In the genomic region with DNA sequence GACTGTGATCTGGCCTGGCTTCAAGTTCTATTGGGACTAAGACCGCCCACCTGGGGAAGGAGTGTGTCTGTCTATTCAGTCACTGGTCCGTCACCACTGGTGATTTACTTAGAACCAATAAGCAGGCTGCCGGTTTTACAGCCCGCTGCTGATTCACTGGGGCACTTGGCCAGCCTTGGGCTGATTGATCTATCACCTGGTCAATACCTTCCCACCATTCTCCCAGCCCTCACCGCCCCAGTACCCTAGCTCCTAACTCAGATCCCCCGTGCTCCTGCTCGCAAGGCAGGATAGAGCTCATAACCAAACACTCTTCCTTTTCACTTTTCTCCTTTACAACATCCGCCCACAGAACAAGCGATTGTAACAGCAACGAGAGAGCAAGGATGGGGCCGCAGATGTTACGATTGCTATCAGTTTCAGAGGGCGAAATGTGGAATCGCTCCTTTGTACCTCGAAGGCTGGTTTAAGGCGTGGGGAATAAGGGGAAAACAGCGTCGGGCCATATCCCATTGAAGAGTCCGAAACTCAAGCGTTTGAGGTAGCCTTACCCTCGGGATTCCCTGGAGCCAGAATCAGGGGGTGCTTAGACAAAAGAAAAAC, we compare ENCODE assay signal across 1 cellular context.
TF ChIP-seq lines count a peak whose summit lies in the region.

No MANE protein-coding gene starts in this region.

TF ChIP-seq in HepG2, 621 proteins besides CTCF, POLR2A, EP300 and RAD21 (continues in another document):
- peak; percentile 38; the same call in 1 of the 2 replicates for TF ChIP-seq ZBTB20 (CRISPR knock-in tag; IDR thresholded peaks at IDR 0.05; ENCODE audit: borderline replicate concordance, low read depth)
- TF ChIP-seq, protein P1, sequence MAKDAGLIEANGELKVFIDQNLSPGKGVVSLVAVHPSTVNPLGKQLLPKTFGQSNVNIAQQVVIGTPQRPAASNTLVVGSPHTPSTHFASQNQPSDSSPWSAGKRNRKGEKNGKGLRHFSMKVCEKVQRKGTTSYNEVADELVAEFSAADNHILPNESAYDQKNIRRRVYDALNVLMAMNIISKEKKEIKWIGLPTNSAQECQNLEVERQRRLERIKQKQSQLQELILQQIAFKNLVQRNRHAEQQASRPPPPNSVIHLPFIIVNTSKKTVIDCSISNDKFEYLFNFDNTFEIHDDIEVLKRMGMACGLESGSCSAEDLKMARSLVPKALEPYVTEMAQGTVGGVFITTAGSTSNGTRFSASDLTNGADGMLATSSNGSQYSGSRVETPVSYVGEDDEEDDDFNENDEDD (CRISPR knock-in tag; IDR thresholded peaks at IDR 0.05; ENCODE audit: borderline replicate concordance), result 0 out of 2 replicates have a peak, but pooled peaks have one; percentile 14
- no peak for TF ChIP-seq ZFP37 (CRISPR knock-in tag; IDR thresholded peaks at IDR 0.05; ENCODE audit: borderline replicate concordance)
- TF ChIP-seq, protein P2, sequence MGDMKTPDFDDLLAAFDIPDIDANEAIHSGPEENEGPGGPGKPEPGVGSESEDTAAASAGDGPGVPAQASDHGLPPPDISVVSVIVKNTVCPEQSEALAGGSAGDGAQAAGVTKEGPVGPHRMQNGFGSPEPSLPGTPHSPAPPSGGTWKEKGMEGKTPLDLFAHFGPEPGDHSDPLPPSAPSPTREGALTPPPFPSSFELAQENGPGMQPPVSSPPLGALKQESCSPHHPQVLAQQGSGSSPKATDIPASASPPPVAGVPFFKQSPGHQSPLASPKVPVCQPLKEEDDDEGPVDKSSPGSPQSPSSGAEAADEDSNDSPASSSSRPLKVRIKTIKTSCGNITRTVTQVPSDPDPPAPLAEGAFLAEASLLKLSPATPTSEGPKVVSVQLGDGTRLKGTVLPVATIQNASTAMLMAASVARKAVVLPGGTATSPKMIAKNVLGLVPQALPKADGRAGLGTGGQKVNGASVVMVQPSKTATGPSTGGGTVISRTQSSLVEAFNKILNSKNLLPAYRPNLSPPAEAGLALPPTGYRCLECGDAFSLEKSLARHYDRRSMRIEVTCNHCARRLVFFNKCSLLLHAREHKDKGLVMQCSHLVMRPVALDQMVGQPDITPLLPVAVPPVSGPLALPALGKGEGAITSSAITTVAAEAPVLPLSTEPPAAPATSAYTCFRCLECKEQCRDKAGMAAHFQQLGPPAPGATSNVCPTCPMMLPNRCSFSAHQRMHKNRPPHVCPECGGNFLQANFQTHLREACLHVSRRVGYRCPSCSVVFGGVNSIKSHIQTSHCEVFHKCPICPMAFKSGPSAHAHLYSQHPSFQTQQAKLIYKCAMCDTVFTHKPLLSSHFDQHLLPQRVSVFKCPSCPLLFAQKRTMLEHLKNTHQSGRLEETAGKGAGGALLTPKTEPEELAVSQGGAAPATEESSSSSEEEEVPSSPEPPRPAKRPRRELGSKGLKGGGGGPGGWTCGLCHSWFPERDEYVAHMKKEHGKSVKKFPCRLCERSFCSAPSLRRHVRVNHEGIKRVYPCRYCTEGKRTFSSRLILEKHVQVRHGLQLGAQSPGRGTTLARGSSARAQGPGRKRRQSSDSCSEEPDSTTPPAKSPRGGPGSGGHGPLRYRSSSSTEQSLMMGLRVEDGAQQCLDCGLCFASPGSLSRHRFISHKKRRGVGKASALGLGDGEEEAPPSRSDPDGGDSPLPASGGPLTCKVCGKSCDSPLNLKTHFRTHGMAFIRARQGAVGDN (CRISPR knock-in tag; IDR thresholded peaks at IDR 0.05), result no peak
- TF ChIP-seq SSRP1 (CRISPR knock-in tag; IDR thresholded peaks at IDR 0.05), result no peak
- no peak for TF ChIP-seq ZFP36L1 (CRISPR knock-in tag; IDR thresholded peaks at IDR 0.05)
- TF ChIP-seq HOXA7 (CRISPR knock-in tag; IDR thresholded peaks at IDR 0.05), result no peak
- no peak for TF ChIP-seq PAWR (CRISPR knock-in tag; IDR thresholded peaks at IDR 0.05; ENCODE audit: borderline replicate concordance)
- TF ChIP-seq, protein P3, sequence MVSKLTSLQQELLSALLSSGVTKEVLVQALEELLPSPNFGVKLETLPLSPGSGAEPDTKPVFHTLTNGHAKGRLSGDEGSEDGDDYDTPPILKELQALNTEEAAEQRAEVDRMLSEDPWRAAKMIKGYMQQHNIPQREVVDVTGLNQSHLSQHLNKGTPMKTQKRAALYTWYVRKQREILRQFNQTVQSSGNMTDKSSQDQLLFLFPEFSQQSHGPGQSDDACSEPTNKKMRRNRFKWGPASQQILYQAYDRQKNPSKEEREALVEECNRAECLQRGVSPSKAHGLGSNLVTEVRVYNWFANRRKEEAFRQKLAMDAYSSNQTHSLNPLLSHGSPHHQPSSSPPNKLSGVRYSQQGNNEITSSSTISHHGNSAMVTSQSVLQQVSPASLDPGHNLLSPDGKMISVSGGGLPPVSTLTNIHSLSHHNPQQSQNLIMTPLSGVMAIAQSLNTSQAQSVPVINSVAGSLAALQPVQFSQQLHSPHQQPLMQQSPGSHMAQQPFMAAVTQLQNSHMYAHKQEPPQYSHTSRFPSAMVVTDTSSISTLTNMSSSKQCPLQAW (CRISPR knock-in tag; IDR thresholded peaks at IDR 0.05), result no peak
- TF ChIP-seq, protein P4, sequence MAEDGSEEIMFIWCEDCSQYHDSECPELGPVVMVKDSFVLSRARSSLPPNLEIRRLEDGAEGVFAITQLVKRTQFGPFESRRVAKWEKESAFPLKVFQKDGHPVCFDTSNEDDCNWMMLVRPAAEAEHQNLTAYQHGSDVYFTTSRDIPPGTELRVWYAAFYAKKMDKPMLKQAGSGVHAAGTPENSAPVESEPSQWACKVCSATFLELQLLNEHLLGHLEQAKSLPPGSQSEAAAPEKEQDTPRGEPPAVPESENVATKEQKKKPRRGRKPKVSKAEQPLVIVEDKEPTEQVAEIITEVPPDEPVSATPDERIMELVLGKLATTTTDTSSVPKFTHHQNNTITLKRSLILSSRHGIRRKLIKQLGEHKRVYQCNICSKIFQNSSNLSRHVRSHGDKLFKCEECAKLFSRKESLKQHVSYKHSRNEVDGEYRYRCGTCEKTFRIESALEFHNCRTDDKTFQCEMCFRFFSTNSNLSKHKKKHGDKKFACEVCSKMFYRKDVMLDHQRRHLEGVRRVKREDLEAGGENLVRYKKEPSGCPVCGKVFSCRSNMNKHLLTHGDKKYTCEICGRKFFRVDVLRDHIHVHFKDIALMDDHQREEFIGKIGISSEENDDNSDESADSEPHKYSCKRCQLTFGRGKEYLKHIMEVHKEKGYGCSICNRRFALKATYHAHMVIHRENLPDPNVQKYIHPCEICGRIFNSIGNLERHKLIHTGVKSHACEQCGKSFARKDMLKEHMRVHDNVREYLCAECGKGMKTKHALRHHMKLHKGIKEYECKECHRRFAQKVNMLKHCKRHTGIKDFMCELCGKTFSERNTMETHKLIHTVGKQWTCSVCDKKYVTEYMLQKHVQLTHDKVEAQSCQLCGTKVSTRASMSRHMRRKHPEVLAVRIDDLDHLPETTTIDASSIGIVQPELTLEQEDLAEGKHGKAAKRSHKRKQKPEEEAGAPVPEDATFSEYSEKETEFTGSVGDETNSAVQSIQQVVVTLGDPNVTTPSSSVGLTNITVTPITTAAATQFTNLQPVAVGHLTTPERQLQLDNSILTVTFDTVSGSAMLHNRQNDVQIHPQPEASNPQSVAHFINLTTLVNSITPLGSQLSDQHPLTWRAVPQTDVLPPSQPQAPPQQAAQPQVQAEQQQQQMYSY (CRISPR knock-in tag; IDR thresholded peaks at IDR 0.05), result no peak
- no peak for TF ChIP-seq TP53 (CRISPR knock-in tag; conservative IDR thresholded peaks at IDR 0.05)
- TF ChIP-seq, protein P5, sequence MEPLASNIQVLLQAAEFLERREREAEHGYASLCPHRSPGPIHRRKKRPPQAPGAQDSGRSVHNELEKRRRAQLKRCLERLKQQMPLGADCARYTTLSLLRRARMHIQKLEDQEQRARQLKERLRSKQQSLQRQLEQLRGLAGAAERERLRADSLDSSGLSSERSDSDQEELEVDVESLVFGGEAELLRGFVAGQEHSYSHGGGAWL (CRISPR knock-in tag; IDR thresholded peaks at IDR 0.05), result no peak
- TF ChIP-seq, protein P6, sequence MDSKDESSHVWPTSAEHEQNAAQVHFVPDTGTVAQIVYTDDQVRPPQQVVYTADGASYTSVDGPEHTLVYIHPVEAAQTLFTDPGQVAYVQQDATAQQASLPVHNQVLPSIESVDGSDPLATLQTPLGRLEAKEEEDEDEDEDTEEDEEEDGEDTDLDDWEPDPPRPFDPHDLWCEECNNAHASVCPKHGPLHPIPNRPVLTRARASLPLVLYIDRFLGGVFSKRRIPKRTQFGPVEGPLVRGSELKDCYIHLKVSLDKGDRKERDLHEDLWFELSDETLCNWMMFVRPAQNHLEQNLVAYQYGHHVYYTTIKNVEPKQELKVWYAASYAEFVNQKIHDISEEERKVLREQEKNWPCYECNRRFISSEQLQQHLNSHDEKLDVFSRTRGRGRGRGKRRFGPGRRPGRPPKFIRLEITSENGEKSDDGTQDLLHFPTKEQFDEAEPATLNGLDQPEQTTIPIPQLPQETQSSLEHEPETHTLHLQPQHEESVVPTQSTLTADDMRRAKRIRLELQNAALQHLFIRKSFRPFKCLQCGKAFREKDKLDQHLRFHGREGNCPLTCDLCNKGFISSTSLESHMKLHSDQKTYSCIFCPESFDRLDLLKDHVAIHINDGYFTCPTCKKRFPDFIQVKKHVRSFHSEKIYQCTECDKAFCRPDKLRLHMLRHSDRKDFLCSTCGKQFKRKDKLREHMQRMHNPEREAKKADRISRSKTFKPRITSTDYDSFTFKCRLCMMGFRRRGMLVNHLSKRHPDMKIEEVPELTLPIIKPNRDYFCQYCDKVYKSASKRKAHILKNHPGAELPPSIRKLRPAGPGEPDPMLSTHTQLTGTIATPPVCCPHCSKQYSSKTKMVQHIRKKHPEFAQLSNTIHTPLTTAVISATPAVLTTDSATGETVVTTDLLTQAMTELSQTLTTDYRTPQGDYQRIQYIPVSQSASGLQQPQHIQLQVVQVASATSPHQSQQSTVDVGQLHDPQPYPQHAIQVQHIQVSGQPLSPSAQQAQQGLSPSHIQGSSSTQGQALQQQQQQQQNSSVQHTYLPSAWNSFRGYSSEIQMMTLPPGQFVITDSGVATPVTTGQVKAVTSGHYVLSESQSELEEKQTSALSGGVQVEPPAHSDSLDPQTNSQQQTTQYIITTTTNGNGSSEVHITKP (CRISPR knock-in tag; IDR thresholded peaks at IDR 0.05; ENCODE audit: low read depth), result no peak
- no peak for TF ChIP-seq SAFB2 (CRISPR knock-in tag; IDR thresholded peaks at IDR 0.05; ENCODE audit: borderline replicate concordance, low read depth)
- TF ChIP-seq SMYD3 (CRISPR knock-in tag; IDR thresholded peaks at IDR 0.05), result no peak
- no peak for TF ChIP-seq ZBTB7A (CRISPR knock-in tag; IDR thresholded peaks at IDR 0.05)
- TF ChIP-seq ZNF44 (CRISPR knock-in tag; IDR thresholded peaks at IDR 0.05), result no peak
- TF ChIP-seq, protein P7, sequence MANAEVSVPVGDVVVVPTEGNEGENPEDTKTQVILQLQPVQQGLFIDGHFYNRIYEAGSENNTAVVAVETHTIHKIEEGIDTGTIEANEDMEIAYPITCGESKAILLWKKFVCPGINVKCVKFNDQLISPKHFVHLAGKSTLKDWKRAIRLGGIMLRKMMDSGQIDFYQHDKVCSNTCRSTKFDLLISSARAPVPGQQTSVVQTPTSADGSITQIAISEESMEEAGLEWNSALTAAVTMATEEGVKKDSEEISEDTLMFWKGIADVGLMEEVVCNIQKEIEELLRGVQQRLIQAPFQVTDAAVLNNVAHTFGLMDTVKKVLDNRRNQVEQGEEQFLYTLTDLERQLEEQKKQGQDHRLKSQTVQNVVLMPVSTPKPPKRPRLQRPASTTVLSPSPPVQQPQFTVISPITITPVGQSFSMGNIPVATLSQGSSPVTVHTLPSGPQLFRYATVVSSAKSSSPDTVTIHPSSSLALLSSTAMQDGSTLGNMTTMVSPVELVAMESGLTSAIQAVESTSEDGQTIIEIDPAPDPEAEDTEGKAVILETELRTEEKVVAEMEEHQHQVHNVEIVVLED (CRISPR knock-in tag; IDR thresholded peaks at IDR 0.05; ENCODE audit: borderline replicate concordance), result peak; percentile 5; the same call in 1 of the 2 replicates
- no peak; the same call in 1 of the 2 replicates for TF ChIP-seq ZNF33B (CRISPR knock-in tag; IDR thresholded peaks at IDR 0.05)
- TF ChIP-seq RELA (CRISPR knock-in tag; IDR thresholded peaks at IDR 0.05), result no peak
- TF ChIP-seq TSC22D2 (CRISPR knock-in tag; IDR thresholded peaks at IDR 0.05; ENCODE audit: borderline replicate concordance), result no peak
- no peak for TF ChIP-seq TEAD2 (CRISPR knock-in tag; IDR thresholded peaks at IDR 0.05)
- TF ChIP-seq U2AF2 (IDR thresholded peaks at IDR 0.05; ENCODE audit: low read depth, low read length), result no peak
- 0 out of 2 replicates have a peak, but pooled peaks have one; percentile 22 for TF ChIP-seq SOX5 (CRISPR knock-in tag; IDR thresholded peaks at IDR 0.05; ENCODE audit: borderline replicate concordance)
- no peak for TF ChIP-seq RXRA (CRISPR knock-in tag; IDR thresholded peaks at IDR 0.05)
- TF ChIP-seq, protein P8, sequence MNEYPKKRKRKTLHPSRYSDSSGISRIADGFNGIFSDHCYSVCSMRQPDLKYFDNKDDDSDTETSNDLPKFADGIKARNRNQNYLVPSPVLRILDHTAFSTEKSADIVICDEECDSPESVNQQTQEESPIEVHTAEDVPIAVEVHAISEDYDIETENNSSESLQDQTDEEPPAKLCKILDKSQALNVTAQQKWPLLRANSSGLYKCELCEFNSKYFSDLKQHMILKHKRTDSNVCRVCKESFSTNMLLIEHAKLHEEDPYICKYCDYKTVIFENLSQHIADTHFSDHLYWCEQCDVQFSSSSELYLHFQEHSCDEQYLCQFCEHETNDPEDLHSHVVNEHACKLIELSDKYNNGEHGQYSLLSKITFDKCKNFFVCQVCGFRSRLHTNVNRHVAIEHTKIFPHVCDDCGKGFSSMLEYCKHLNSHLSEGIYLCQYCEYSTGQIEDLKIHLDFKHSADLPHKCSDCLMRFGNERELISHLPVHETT (CRISPR knock-in tag; conservative IDR thresholded peaks at IDR 0.05), result no peak; the same call in 1 of the 2 replicates
- TF ChIP-seq MLLT10 (CRISPR knock-in tag; IDR thresholded peaks at IDR 0.05), result no peak
- no peak for TF ChIP-seq CEBPB (IDR thresholded peaks at IDR 0.05; ENCODE audit: borderline replicate concordance, low read depth, low read length)
- TF ChIP-seq PRMT3 (CRISPR knock-in tag; IDR thresholded peaks at IDR 0.05; ENCODE audit: borderline replicate concordance, low read depth), result peak; percentile 28; the same call in 1 of the 2 replicates
- TF ChIP-seq MEF2D (CRISPR knock-in tag; IDR thresholded peaks at IDR 0.05), result no peak
- TF ChIP-seq, protein P9, sequence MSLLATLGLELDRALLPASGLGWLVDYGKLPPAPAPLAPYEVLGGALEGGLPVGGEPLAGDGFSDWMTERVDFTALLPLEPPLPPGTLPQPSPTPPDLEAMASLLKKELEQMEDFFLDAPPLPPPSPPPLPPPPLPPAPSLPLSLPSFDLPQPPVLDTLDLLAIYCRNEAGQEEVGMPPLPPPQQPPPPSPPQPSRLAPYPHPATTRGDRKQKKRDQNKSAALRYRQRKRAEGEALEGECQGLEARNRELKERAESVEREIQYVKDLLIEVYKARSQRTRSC (CRISPR knock-in tag; IDR thresholded peaks at IDR 0.05; ENCODE audit: low read depth), result no peak
- TF ChIP-seq ZFX (CRISPR knock-in tag; IDR thresholded peaks at IDR 0.05; ENCODE audit: low read depth), result no peak; the same call in 1 of the 2 replicates
- TF ChIP-seq ZNF564 (CRISPR knock-in tag; IDR thresholded peaks at IDR 0.05), result 0 out of 2 replicates have a peak, but pooled peaks have one; percentile 33
- TF ChIP-seq ZKSCAN5 (CRISPR knock-in tag; IDR thresholded peaks at IDR 0.05), result no peak
- TF ChIP-seq SYNCRIP (IDR thresholded peaks at IDR 0.05; ENCODE audit: insufficient read depth, low read depth, low read length), result no peak
- TF ChIP-seq, protein P10, sequence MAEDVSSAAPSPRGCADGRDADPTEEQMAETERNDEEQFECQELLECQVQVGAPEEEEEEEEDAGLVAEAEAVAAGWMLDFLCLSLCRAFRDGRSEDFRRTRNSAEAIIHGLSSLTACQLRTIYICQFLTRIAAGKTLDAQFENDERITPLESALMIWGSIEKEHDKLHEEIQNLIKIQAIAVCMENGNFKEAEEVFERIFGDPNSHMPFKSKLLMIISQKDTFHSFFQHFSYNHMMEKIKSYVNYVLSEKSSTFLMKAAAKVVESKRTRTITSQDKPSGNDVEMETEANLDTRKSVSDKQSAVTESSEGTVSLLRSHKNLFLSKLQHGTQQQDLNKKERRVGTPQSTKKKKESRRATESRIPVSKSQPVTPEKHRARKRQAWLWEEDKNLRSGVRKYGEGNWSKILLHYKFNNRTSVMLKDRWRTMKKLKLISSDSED (CRISPR knock-in tag; IDR thresholded peaks at IDR 0.05), result no peak
